Comparison of ENCODE assay signal across 18 cellular contexts in genomic region chrX:129629837-129630236, GRCh38. TPM values are rescaled to one million over a fixed set of nuclear protein-coding genes. Genes with fewer than 3 reads are reported as not detected.
"Had no signal": no experiment of that assay in that cellular context is flagged by ENCODE, and none has a peak within 500 bp of the region (broad histone marks: within the 10 kb centered on the region; RNA-seq: fewer than 3 reads in every experiment).

No MANE protein-coding gene starts in this region.

- H3K27me3 ChIP-seq: cardiac muscle cell, foreskin keratinocyte, pancreas, tibial nerve had no signal

- H3K4me3 ChIP-seq: cardiac muscle cell, pancreas, tibial nerve had no signal

- ATAC-seq: activated T-cell treated with anti-CD3 and anti-CD28 coated beads, Interleukin-2, amount 50 U/mL, for 72 hours; foreskin keratinocyte; naive thymus-derived CD8-positive, alpha-beta T cell; pancreas had no signal

- H3K27ac ChIP-seq: cardiac muscle cell, foreskin keratinocyte, pancreas, tibial nerve had no signal

- H3K36me3 ChIP-seq: cardiac muscle cell, pancreas, tibial nerve had no signal

- H3K9me3 ChIP-seq: pancreas, tibial nerve had no signal

- DNase-seq: activated CD4-positive, alpha-beta T cell treated with anti-CD3 and anti-CD28 coated beads, Interleukin-2, amount 10 ng/mL, durations not matched to agents 7 days and 5 days; activated CD8-positive, alpha-beta memory T cell treated with anti-CD3 and anti-CD28 coated beads for 24 hours; activated CD8-positive, alpha-beta memory T cell treated with anti-CD3 and anti-CD28 coated beads, Interleukin-2, amount 50 U/mL, for 48 hours; activated effector memory CD4-positive, alpha-beta T cell treated with anti-CD3 and anti-CD28 coated beads, Interleukin-2, amount 50 U/mL, for 16 hours; activated naive CD4-positive, alpha-beta T cell treated with anti-CD3 and anti-CD28 coated beads, Interleukin-2, amount 50 U/mL, for 16 hours; activated T-cell treated with anti-CD3 and anti-CD28 coated beads, Interleukin-2, amount 50 U/mL, for 72 hours; foreskin keratinocyte; glutamatergic neuron; kidney; mesendoderm; naive thymus-derived CD8-positive, alpha-beta T cell; pancreas; stimulated activated CD4-positive, alpha-beta T cell treated with anti-CD3 and anti-CD28 coated beads, Interleukin-1b, Interleukin-23, amount 100 ng/mL, for 48 hours; stimulated activated CD8-positive, alpha-beta memory T cell treated with anti-CD3 and anti-CD28 coated beads, Interleukin-4, amount 100 ng/mL, for 48 hours; stimulated activated naive CD4-positive, alpha-beta T cell; T1000 had no signal

- H3K4me1 ChIP-seq: foreskin keratinocyte, pancreas, tibial nerve had no signal

RNA-seq across cellular contexts. Expression of gene APLN, which starts 24.9 kb away (rescaled TPM):
- total RNA-seq: naive thymus-derived CD8-positive, alpha-beta T cell had no signal
